ENCODE assay signal across 28 cellular contexts in genomic region chr18:11432360-11432811, GRCh38.
"Had no signal": no experiment of that assay in that cellular context is flagged by ENCODE, and none has a peak within 500 bp of the region (broad histone marks: within the 10 kb centered on the region; RNA-seq: fewer than 3 reads in every experiment).

No MANE protein-coding gene starts in this region.

- H3K9me3 ChIP-seq: heart right ventricle, lower lobe of right lung, neutrophil, right atrium auricular region, thyroid gland, uterus had no signal

- H3K4me1 ChIP-seq: heart right ventricle, lower lobe of right lung, parathyroid adenoma, right atrium auricular region, spleen, thyroid gland, transverse colon, uterus had no signal

- ATAC-seq: heart right ventricle; left cardiac atrium; left lobe of liver; lower lobe of right lung; naive thymus-derived CD8-positive, alpha-beta T cell; sciatic nerve; stimulated activated memory B cell treated with anti-CD40 and anti-IgM and Interleukin-4, amounts not matched to agents 10 μg/mL and 1 μg/mL and 100 μg/mL, for 72 hours; stimulated activated naive CD8-positive, alpha-beta T cell treated with anti-CD3 and anti-CD28 coated beads, Interleukin-15, amount 100 ng/mL, for 72 hours had no signal

- H3K27ac ChIP-seq: heart right ventricle, hepatocyte, lower lobe of right lung, neutrophil, parathyroid adenoma, right atrium auricular region, skin epidermis, spleen, thyroid gland, transverse colon, uterus had no signal

- H3K4me3 ChIP-seq: heart right ventricle, hepatocyte, lower lobe of right lung, right atrium auricular region, skin epidermis, spleen, thyroid gland, transverse colon, uterus had no signal

- DNase-seq: heart right ventricle; islet precursor cell; kidney glomerular epithelial cell; left cardiac atrium; lower lobe of right lung; mammary epithelial cell; mesenchymal stem cell; naive thymus-derived CD8-positive, alpha-beta T cell; occipital lobe; spleen; stimulated activated CD4-positive, alpha-beta T cell treated with anti-CD3 and anti-CD28 coated beads, Interleukin-1b, Interleukin-23, amount 100 ng/mL, for 48 hours; stimulated activated CD4-positive, alpha-beta T cell treated with anti-CD3 and anti-CD28 coated beads, Interleukin-2, amount 100 ng/mL, for 48 hours; stimulated activated CD4-positive, alpha-beta T cell treated with anti-CD3 and anti-CD28 coated beads, Interleukin-4, amount 100 ng/mL, for 4 hours; stimulated activated CD8-positive, alpha-beta memory T cell treated with anti-CD3 and anti-CD28 coated beads, Interleukin-4, amount 100 ng/mL, for 48 hours; stimulated activated naive CD4-positive, alpha-beta T cell treated with Interleukin-2 at 50 U/mL for 16 hours; stimulated activated naive CD8-positive, alpha-beta T cell treated with anti-CD3 and anti-CD28 coated beads, Interleukin-15, amount 100 ng/mL, for 72 hours; substantia nigra; thyroid gland; transverse colon; uterus had no signal

- H3K27me3 ChIP-seq: hepatocyte, neutrophil, right atrium auricular region, thyroid gland, transverse colon, uterus had no signal

- H3K36me3 ChIP-seq: heart right ventricle, lower lobe of right lung, neutrophil, right atrium auricular region, spleen, thyroid gland, transverse colon, uterus had no signal
